1 cellular context compared by ENCODE assay signal in the genomic region with DNA sequence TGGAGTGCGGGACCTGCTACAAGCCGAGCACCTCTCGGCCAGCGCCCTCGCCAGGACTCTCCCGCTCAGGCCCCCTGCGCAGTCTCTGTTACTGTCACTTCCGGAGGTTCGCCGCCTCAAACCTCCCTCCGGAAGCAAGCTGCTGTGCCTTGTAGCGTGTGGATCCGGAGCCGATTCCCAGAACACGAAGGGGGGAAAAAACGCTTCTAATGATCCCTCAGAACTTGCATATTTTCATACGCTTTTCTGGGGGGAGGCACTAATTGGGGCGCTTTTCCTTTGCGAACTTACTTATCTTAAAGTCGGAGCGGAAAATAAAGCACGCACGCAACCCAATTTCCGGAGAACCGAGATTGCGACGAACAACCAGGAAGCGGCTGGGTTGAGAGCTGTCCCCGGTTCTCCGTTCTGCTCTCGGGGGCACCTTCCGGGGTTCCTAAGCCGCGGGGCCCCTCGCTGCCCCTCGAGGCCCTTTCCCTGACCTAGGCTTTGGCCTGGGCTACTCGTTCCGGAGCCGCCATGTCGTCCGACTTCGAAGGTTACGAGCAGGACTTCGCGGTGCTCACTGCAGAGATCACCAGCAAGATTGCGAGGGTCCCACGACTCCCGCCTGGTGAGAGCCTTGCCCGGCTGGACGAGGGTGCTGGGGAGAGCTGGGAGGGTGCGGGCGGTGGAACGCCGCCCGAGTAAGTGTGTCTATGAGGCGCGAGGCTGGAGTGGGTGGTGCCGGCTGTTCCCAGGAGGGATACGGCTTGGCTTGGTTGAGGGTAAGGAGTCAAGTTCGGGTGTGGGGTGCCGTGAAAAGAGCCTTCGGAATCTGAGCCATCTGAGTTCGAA.
TF ChIP-seq lines count a peak whose summit lies in the region.

A gene (plus strand): TSS at position 361 of the 837 bp plus-strand sequence. CDS start 159 bp downstream, at position 520.
A gene with protein sequence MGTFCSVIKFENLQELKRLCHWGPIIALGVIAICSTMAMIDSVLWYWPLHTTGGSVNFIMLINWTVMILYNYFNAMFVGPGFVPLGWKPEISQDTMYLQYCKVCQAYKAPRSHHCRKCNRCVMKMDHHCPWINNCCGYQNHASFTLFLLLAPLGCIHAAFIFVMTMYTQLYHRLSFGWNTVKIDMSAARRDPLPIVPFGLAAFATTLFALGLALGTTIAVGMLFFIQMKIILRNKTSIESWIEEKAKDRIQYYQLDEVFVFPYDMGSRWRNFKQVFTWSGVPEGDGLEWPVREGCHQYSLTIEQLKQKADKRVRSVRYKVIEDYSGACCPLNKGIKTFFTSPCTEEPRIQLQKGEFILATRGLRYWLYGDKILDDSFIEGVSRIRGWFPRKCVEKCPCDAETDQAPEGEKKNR (minus strand): TSS at position 60 of the 837 bp plus-strand sequence. CDS start 1,478 bp downstream, outside the sequence.

TF ChIP-seq in HCT116, 20 proteins besides CTCF, POLR2A, EP300 and RAD21 (continued from another document):
- TF ChIP-seq, protein P1, sequence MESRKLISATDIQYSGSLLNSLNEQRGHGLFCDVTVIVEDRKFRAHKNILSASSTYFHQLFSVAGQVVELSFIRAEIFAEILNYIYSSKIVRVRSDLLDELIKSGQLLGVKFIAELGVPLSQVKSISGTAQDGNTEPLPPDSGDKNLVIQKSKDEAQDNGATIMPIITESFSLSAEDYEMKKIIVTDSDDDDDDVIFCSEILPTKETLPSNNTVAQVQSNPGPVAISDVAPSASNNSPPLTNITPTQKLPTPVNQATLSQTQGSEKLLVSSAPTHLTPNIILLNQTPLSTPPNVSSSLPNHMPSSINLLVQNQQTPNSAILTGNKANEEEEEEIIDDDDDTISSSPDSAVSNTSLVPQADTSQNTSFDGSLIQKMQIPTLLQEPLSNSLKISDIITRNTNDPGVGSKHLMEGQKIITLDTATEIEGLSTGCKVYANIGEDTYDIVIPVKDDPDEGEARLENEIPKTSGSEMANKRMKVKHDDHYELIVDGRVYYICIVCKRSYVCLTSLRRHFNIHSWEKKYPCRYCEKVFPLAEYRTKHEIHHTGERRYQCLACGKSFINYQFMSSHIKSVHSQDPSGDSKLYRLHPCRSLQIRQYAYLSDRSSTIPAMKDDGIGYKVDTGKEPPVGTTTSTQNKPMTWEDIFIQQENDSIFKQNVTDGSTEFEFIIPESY (IDR thresholded peaks at IDR 0.05; ENCODE audit: extremely low read depth, insufficient replicate concordance, low read length), result no peak
- no peak for TF ChIP-seq CEBPB (IDR thresholded peaks at IDR 0.05; ENCODE audit: low read depth)
- peak; percentile 15 for TF ChIP-seq YY1 (IDR thresholded peaks at IDR 0.05; ENCODE audit: extremely low read depth, insufficient replicate concordance, low read depth, low read length)
- TF ChIP-seq, protein P2, sequence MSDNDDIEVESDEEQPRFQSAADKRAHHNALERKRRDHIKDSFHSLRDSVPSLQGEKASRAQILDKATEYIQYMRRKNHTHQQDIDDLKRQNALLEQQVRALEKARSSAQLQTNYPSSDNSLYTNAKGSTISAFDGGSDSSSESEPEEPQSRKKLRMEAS (IDR thresholded peaks at IDR 0.05), result peak; percentile 29
- TF ChIP-seq, protein P3, sequence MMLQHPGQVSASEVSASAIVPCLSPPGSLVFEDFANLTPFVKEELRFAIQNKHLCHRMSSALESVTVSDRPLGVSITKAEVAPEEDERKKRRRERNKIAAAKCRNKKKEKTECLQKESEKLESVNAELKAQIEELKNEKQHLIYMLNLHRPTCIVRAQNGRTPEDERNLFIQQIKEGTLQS (IDR thresholded peaks at IDR 0.05), result no peak
- TF ChIP-seq SP1 (IDR thresholded peaks at IDR 0.05; ENCODE audit: low read depth), result peak; percentile 71
- peak; percentile 98 for TF ChIP-seq ELF1 (IDR thresholded peaks at IDR 0.05; ENCODE audit: borderline replicate concordance, low read depth)
- no peak for TF ChIP-seq ZFX (IDR thresholded peaks at IDR 0.05)
- no peak for TF ChIP-seq ZNF274 (IDR thresholded peaks at IDR 0.05; ENCODE audit: low read depth, low read length)
- TF ChIP-seq SIN3A (IDR thresholded peaks at IDR 0.05; ENCODE audit: low read depth), result peak; percentile 85
- TF ChIP-seq TCF7L2 (IDR thresholded peaks at IDR 0.05; ENCODE audit: borderline replicate concordance, extremely low read depth, insufficient read depth, insufficient read length), result peak; percentile 22
- TF ChIP-seq EZH2 (IDR thresholded peaks at IDR 0.05), result no peak
TF ChIP-seq in HCT116: peak in this region for 9.
